Comparison of ENCODE assay signal across 15 cellular contexts in genomic region chr1:76284842-76285241, GRCh38.
"Had no signal": no experiment of that assay in that cellular context is flagged by ENCODE, and none has a peak within 500 bp of the region (broad histone marks: within the 10 kb centered on the region; RNA-seq: fewer than 3 reads in every experiment).

No MANE protein-coding gene starts in this region.

- H3K36me3 ChIP-seq: ascending aorta, gastrocnemius medialis, heart right ventricle, sigmoid colon, spleen, thyroid gland had no signal

- H3K27me3 Mint-ChIP-seq: activated T-helper 17 cell treated with anti-CD3 and anti-CD28 coated beads, Interleukin-2, amount 50 U/mL, for 72 hours had no signal

- H3K27me3 ChIP-seq: ascending aorta, gastrocnemius medialis, heart right ventricle, sigmoid colon, spleen, thyroid gland had no signal

- ATAC-seq: activated T-helper 17 cell treated with anti-CD3 and anti-CD28 coated beads, Interleukin-2, amount 50 U/mL, for 72 hours; gastrocnemius medialis; heart right ventricle; WTC11 had no signal

- H3K4me3 Mint-ChIP-seq: activated T-helper 17 cell treated with anti-CD3 and anti-CD28 coated beads, Interleukin-2, amount 50 U/mL, for 72 hours; mesothelial cell of epicardium; WTC11 had no signal

- FAIRE-seq: urothelium cell line had no signal

- H3K4me1 ChIP-seq: ascending aorta, gastrocnemius medialis had no signal

- H3K9me3 Mint-ChIP-seq: activated T-helper 17 cell treated with anti-CD3 and anti-CD28 coated beads, Interleukin-2, amount 50 U/mL, for 72 hours; mesothelial cell of epicardium; WTC11 had no signal

- H3K27ac ChIP-seq: ascending aorta, gastrocnemius medialis, heart right ventricle, parathyroid adenoma, sigmoid colon, spleen, thyroid gland had no signal

- H3K9me3 ChIP-seq: ascending aorta, gastrocnemius medialis, heart right ventricle, sigmoid colon, SK-N-SH, spleen, thyroid gland had no signal

- H3K79me2 ChIP-seq: parathyroid adenoma had no signal

- H3K9ac ChIP-seq: parathyroid adenoma, SK-N-SH had no signal

- H2AFZ ChIP-seq: parathyroid adenoma had no signal

- H3K4me3 ChIP-seq: ascending aorta, gastrocnemius medialis, heart right ventricle, sigmoid colon, spleen, thyroid gland had no signal

- H3K4me2 ChIP-seq: SK-N-SH had no signal

- DNase-seq: activated CD4-positive, alpha-beta T cell treated with anti-CD3 and anti-CD28 coated beads for 4 hours; activated CD8-positive, alpha-beta memory T cell treated with anti-CD3 and anti-CD28 coated beads for 24 hours; erythroblast; gastrocnemius medialis; heart right ventricle; sigmoid colon; SK-N-SH; spleen; thyroid gland had no signal

- H3K27ac Mint-ChIP-seq: activated T-helper 17 cell treated with anti-CD3 and anti-CD28 coated beads, Interleukin-2, amount 50 U/mL, for 72 hours; mesothelial cell of epicardium had no signal

- H3K36me3 Mint-ChIP-seq: mesothelial cell of epicardium, WTC11 had no signal
